In genomic region chr19:55229789-55230182, GRCh38 we compare ENCODE assay signal across 13 cellular contexts. TPM values are rescaled to one million over a fixed set of nuclear protein-coding genes. Genes with fewer than 3 reads are reported as not detected.
"Had no signal": no experiment of that assay in that cellular context is flagged by ENCODE, and none has a peak within 500 bp of the region (broad histone marks: within the 10 kb centered on the region; RNA-seq: fewer than 3 reads in every experiment).

No MANE protein-coding gene starts in this region.

- H3K9me3 ChIP-seq: tibial artery had no signal

- H3K4me3 ChIP-seq: tibial artery had no signal

- H3K27me3 ChIP-seq: tibial artery had no signal

- H3K4me1 ChIP-seq: tibial artery had no signal

- ATAC-seq: esophagus mucosa had no signal

- H3K27ac ChIP-seq: tibial artery had no signal

- FAIRE-seq: small intestine had no signal

- DNase-seq: activated CD4-positive, alpha-beta T cell treated with anti-CD3 and anti-CD28 coated beads, Interleukin-2, amount 10 ng/mL, durations not matched to agents 7 days and 5 days; activated CD4-positive, CD25-positive, alpha-beta regulatory T cell; activated CD8-positive, alpha-beta memory T cell treated with anti-CD3 and anti-CD28 coated beads for 24 hours; activated naive CD4-positive, alpha-beta T cell treated with Interleukin-2 at 50 U/mL for 16 hours; cerebellar nuclear complex; hypothalamus; kidney glomerular epithelial cell; retina; small intestine; tibial artery had no signal

RNA-seq across cellular contexts. Expression of gene PTPRH, which starts 20.5 kb away (rescaled TPM):
- total RNA-seq: activated CD4-positive, alpha-beta T cell treated with anti-CD3 and anti-CD28 coated beads, Interleukin-2, amount 10 ng/mL, durations not matched to agents 7 days and 5 days; T-helper 2 cell treated with Interferon-gamma antibody and Interleukin-4, amounts not matched to agents 100 ng/mL and 5 ng/mL, for 36 hours had no signal

RNA-seq across cellular contexts. Expression of gene SYT5, which starts 49.7 kb away (rescaled TPM):
- total RNA-seq: esophagus mucosa; T-helper 2 cell treated with Interferon-gamma antibody and Interleukin-4, amounts not matched to agents 100 ng/mL and 5 ng/mL, for 36 hours had no signal
- polyA plus RNA-seq: liver had no signal
